In genomic region chr14:101229666-101230065, GRCh38 we compare ENCODE assay signal across 16 cellular contexts.
DNase-seq lines count a peak whose midpoint lies in the region; ATAC-seq and TF ChIP-seq lines count a peak whose summit lies in the region.
"Had no signal": no experiment of that assay in that cellular context is flagged by ENCODE, and none has a peak within 500 bp of the region (broad histone marks: within the 10 kb centered on the region; RNA-seq: fewer than 3 reads in every experiment).

No MANE protein-coding gene starts in this region.

- no peak overlapping the region for H3K4me3 ChIP-seq in H7 (ENCODE audit: insufficient read depth, low read depth, low read length)
- H3K4me3 ChIP-seq in colonic mucosa: no peak overlapping the region
- H3K4me3 ChIP-seq in Caco-2 (ENCODE audit: low read depth, low read length): no peak overlapping the region
- H3K4me3 ChIP-seq: PC-9, SJSA1 had no signal

- H3K27me3 ChIP-seq in H7 (ENCODE audit: control insufficient read depth, insufficient read depth, low read length) (no peaks in the 10 kb centered on the region), colonic mucosa (no peaks in the 10 kb centered on the region), Caco-2 (replicated peaks; ENCODE audit: control insufficient read depth, insufficient read depth, low read length) (no peaks in the 10 kb centered on the region)
- H3K27me3 ChIP-seq: BE2C, SJSA1 had no signal

- DNase-seq in H7 (peak; percentile 61), colonic mucosa (peak; percentile 9), left lobe of liver (ENCODE audit: low spot score) (peak; percentile 11), sciatic nerve (ENCODE audit: low spot score) (peak; percentile 44), T-helper 9 cell (no peak), Caco-2 (no peak)
- DNase-seq in activated CD4-positive, alpha-beta memory T cell treated with anti-CD3 and anti-CD28 coated beads for 36 hours: no peak
- DNase-seq in activated effector memory CD4-positive, alpha-beta T cell treated with anti-CD3 and anti-CD28 coated beads, Interleukin-2, amount 50 U/mL, for 16 hours: no peak
- DNase-seq: BE2C, Calu3, NCI-H1417 treated with DMSO at 0.1 percent for 48 hours, NCI-H2081, NCI-H524, PC-9 had no signal

- intact Hi-C loops in colonic mucosa (cut with DNase I): loop anchor here (5.0 kb wide), 1 partner anchor 377 kb away; no protein-coding TSS in a partner anchor
- intact Hi-C loops in sciatic nerve (cut with DNase I): no loop called here
- intact Hi-C loops in activated CD4-positive, alpha-beta memory T cell treated with anti-CD3 and anti-CD28 coated beads for 36 hours (cut with micrococcal nuclease): no loop called here
- intact Hi-C loops in Caco-2 (cut with micrococcal nuclease; ENCODE audit: unreplicated experiment): loop anchor here (10.0 kb wide), 1 partner anchor 395 kb away; no protein-coding TSS in a partner anchor

- no peak overlapping the region for H3K27ac ChIP-seq in colonic mucosa
- H3K27ac ChIP-seq: PC-9, SJSA1 had no signal

- POLR2A ChIA-PET in activated CD4-positive, alpha-beta memory T cell treated with anti-CD3 and anti-CD28 coated beads for 36 hours (lab: Charles Lee): no interaction called here
- POLR2A ChIA-PET in Caco-2 (lab: Charles Lee): no interaction called here

- H3K27me3 Mint-ChIP-seq in activated CD4-positive, alpha-beta memory T cell treated with anti-CD3 and anti-CD28 coated beads for 36 hours: peaks cover 5% of the 10 kb centered on the region
- no peaks in the 10 kb centered on the region for H3K27me3 Mint-ChIP-seq in Caco-2 (ENCODE audit: insufficient read depth, unreplicated experiment)

- H3K4me3 Mint-ChIP-seq in activated CD4-positive, alpha-beta memory T cell treated with anti-CD3 and anti-CD28 coated beads for 36 hours: no peak overlapping the region
- H3K4me3 Mint-ChIP-seq in Caco-2 (ENCODE audit: unreplicated experiment): no peak overlapping the region
- H3K4me3 Mint-ChIP-seq: CD4-positive, alpha-beta T cell had no signal

- ATAC-seq in left lobe of liver (no peak), sciatic nerve (no peak)

- no peaks in the 10 kb centered on the region for H3K9me3 Mint-ChIP-seq in activated CD4-positive, alpha-beta memory T cell treated with anti-CD3 and anti-CD28 coated beads for 36 hours
- no peaks in the 10 kb centered on the region for H3K9me3 Mint-ChIP-seq in Caco-2 (ENCODE audit: unreplicated experiment)
- H3K9me3 Mint-ChIP-seq: CD4-positive, alpha-beta T cell had no signal

- no TSS peak for BruUV-seq in Caco-2 (replicated peaks; lab: Mats Ljungman, UMichigan)

- H3K4me1 Mint-ChIP-seq in activated CD4-positive, alpha-beta memory T cell treated with anti-CD3 and anti-CD28 coated beads for 36 hours (ENCODE audit: low read depth): no peaks in the 10 kb centered on the region
- no peaks in the 10 kb centered on the region for H3K4me1 Mint-ChIP-seq in Caco-2 (ENCODE audit: low read depth, unreplicated experiment)

- TF ChIP-seq CTCF in colonic mucosa (IDR thresholded peaks at IDR 0.05) (no peak), Caco-2 (IDR thresholded peaks at IDR 0.05; ENCODE audit: insufficient read depth in 1 of 2, low read depth in 1 of 2, low read length in 1 of 2, severe bottlenecking in 1 of 2, unreplicated experiment in 1 of 2) (no peak)

- no peak overlapping the region for H3K9ac ChIP-seq in colonic mucosa (ENCODE audit: low read depth in 2 of 2, low read length in 2 of 2)

- H3K9me3 ChIP-seq in colonic mucosa: no peaks in the 10 kb centered on the region
- H3K9me3 ChIP-seq in Caco-2: no peaks in the 10 kb centered on the region
- H3K9me3 ChIP-seq: BE2C, SJSA1 had no signal

- no peaks in the 10 kb centered on the region for H3K4me1 ChIP-seq in colonic mucosa
- no peaks in the 10 kb centered on the region for H3K4me1 ChIP-seq in Caco-2
- H3K4me1 ChIP-seq: SJSA1 had no signal

- CTCF ChIA-PET in activated CD4-positive, alpha-beta memory T cell treated with anti-CD3 and anti-CD28 coated beads for 36 hours (lab: Charles Lee): no interaction called here
- CTCF ChIA-PET in Caco-2 (lab: Charles Lee): no interaction called here

- H3K36me3 ChIP-seq in H7 (replicated peaks; ENCODE audit: control insufficient read depth, insufficient read depth, low read length) (no peaks in the 10 kb centered on the region), colonic mucosa (no peaks in the 10 kb centered on the region), Caco-2 (ENCODE audit: control insufficient read depth, insufficient read depth, low read length) (no peaks in the 10 kb centered on the region)
- H3K36me3 ChIP-seq: BE2C, SJSA1 had no signal

- no peaks in the 10 kb centered on the region for H3K36me3 Mint-ChIP-seq in activated CD4-positive, alpha-beta memory T cell treated with anti-CD3 and anti-CD28 coated beads for 36 hours
- no peaks in the 10 kb centered on the region for H3K36me3 Mint-ChIP-seq in Caco-2 (ENCODE audit: insufficient read depth, unreplicated experiment)

- H3K27ac Mint-ChIP-seq in activated CD4-positive, alpha-beta memory T cell treated with anti-CD3 and anti-CD28 coated beads for 36 hours: no peak overlapping the region
- H3K27ac Mint-ChIP-seq in Caco-2 (ENCODE audit: unreplicated experiment): no peak overlapping the region
- H3K27ac Mint-ChIP-seq: CD4-positive, alpha-beta T cell had no signal

Comparison
In these comparisons a context has a peak if more than half of its experiments do, and no peak if none do; other contexts are left out.
1. DNase-seq: peak in H7 (single experiment), colonic mucosa (single experiment), left lobe of liver (single experiment) and sciatic nerve (single experiment); none in T-helper 9 cell (single experiment), activated CD4-positive, alpha-beta memory T cell treated with anti-CD3 and anti-CD28 coated beads for 36 hours (single experiment), activated effector memory CD4-positive, alpha-beta T cell treated with anti-CD3 and anti-CD28 coated beads, Interleukin-2, amount 50 U/mL, for 16 hours (single experiment) and Caco-2 (0 of 2).
2. intact Hi-C loops: an anchor here in colonic mucosa (5.0 kb wide) and Caco-2 (10.0 kb wide); none called in sciatic nerve and activated CD4-positive, alpha-beta memory T cell treated with anti-CD3 and anti-CD28 coated beads for 36 hours.